8 cellular contexts compared by ENCODE assay signal in genomic region chr4:44927361-44928061, GRCh38.
A peak's percentile ranks its signal among the peaks of the same experiment; 100 is the strongest.
DNase-seq lines count a peak whose midpoint lies in the region; ATAC-seq and TF ChIP-seq lines count a peak whose summit lies in the region.

No MANE protein-coding gene starts in this region.

- no peaks in the 10 kb centered on the region for H4K20me1 ChIP-seq in GM23248 (ENCODE audit: insufficient read depth)

- no peaks in the 10 kb centered on the region for H3K9me3 Mint-ChIP-seq in osteocyte (ENCODE audit: unreplicated experiment)

- no peak overlapping the region for H2AFZ ChIP-seq in GM23248

- H3K27ac ChIP-seq in C4-2B (no peak overlapping the region), GM23248 (no peak overlapping the region)

- no peaks in the 10 kb centered on the region for H3K9me2 ChIP-seq in GM23248 (ENCODE audit: insufficient read depth)

- no peak for ATAC-seq in HG03457 (IDR thresholded peaks at IDR 0.05; ENCODE audit: unreplicated experiment)

- H3K4me2 ChIP-seq in GM23248 (ENCODE audit: unreplicated experiment) = no peak overlapping the region

- no peaks in the 10 kb centered on the region for H3K4me1 ChIP-seq in GM23248 (ENCODE audit: insufficient read depth)

- no peak overlapping the region for H3K27ac Mint-ChIP-seq in osteocyte (ENCODE audit: unreplicated experiment)

- H3K36me3 Mint-ChIP-seq in osteocyte (ENCODE audit: unreplicated experiment) = no peaks in the 10 kb centered on the region

- no peak overlapping the region for H3K4me3 ChIP-seq in GM23248
- H3K4me3 ChIP-seq in cardiac fibroblast (replicated peaks in 1 of 2; ENCODE audit: low read depth in 2 of 2, low read length in 2 of 2) = no peak overlapping the region

- H3F3A ChIP-seq in GM23248 (ENCODE audit: insufficient read depth) = no peaks in the 10 kb centered on the region

- no peaks in the 10 kb centered on the region for H3K27me3 ChIP-seq in GM23248 (replicated peaks; ENCODE audit: insufficient read depth)

- DNase-seq in GM23248 = peak; percentile 50
- peak; percentile 59 to 61 for DNase-seq in NCI-H2081 (lab: John Stamatoyannopoulos, UW)
- DNase-seq in cardiac fibroblast (ENCODE audit: low read depth in 2 of 2) = peak; percentile 34 to 47
- DNase-seq in osteocyte (ENCODE audit: extremely low spot score, unreplicated experiment) = no peak
- no peak for DNase-seq in NCI-H128 (lab: John Stamatoyannopoulos, UW; ENCODE audit: unreplicated experiment)
- no peak for DNase-seq in stimulated activated naive CD4-positive, alpha-beta T cell (lab: John Stamatoyannopoulos, UW)

- no peaks in the 10 kb centered on the region for H3K9me3 ChIP-seq in GM23248 (ENCODE audit: low read depth)

- in situ Hi-C loops in GM23248 (cut with MboI) = no loop called here

- no peak overlapping the region for H3K9ac ChIP-seq in GM23248

- H3K79me2 ChIP-seq in GM23248 (ENCODE audit: insufficient read depth) = no peaks in the 10 kb centered on the region

- peak; percentile 78 for TF ChIP-seq CTCF in C4-2B (conservative IDR thresholded peaks at IDR 0.05)
- TF ChIP-seq CTCF in cardiac fibroblast (IDR thresholded peaks at IDR 0.05; ENCODE audit: low read depth, low read length) = peak; percentile 37
- peak; percentile 49 for TF ChIP-seq CTCF in osteocyte (IDR thresholded peaks at IDR 0.05)

- no peak overlapping the region for H3K4me3 Mint-ChIP-seq in osteocyte (ENCODE audit: unreplicated experiment)

- 3 to 11% methylated on average over 2 of the region's 2 CpGs for WGBS in GM23248 (ENCODE audit: low coverage in 1 of 2, low lambda C conversion rate in 2 of 2, missing lambda C conversion rate in 2 of 2), 2 experiments

- no peaks in the 10 kb centered on the region for H3K4me1 Mint-ChIP-seq in osteocyte (ENCODE audit: unreplicated experiment)

- H3K36me3 ChIP-seq in GM23248 (ENCODE audit: low read depth) = no peaks in the 10 kb centered on the region

- H3K27me3 Mint-ChIP-seq in osteocyte (ENCODE audit: unreplicated experiment) = no peaks in the 10 kb centered on the region

Comparison
In these comparisons a context has a peak if more than half of its experiments do, and no peak if none do; other contexts are left out.
1. DNase-seq: peak in GM23248 (single experiment), NCI-H2081 (2 of 2) and cardiac fibroblast (2 of 2); none in osteocyte (single experiment), NCI-H128 (single experiment) and stimulated activated naive CD4-positive, alpha-beta T cell (0 of 6).
2. Peak in every context shown above with its lines, with median percentiles within 50 percentile points of each other: CTCF ChIP-seq.